In genomic region chrX:19678941-19679340, GRCh38 we compare ENCODE assay signal across 10 cellular contexts.
A peak's percentile ranks its signal among the peaks of the same experiment; 100 is the strongest.
DNase-seq lines count a peak whose midpoint lies in the region; ATAC-seq, FAIRE-seq and TF ChIP-seq lines count a peak whose summit lies in the region.
"Had no signal": no experiment of that assay in that cellular context is flagged by ENCODE, and none has a peak within 500 bp of the region (broad histone marks: within the 10 kb centered on the region; RNA-seq: fewer than 3 reads in every experiment).

No MANE protein-coding gene starts in this region.

- no peaks in the 10 kb centered on the region for H3K9me3 ChIP-seq in mucosa of rectum (ENCODE audit: control insufficient read depth in 2 of 2, low read length in 2 of 2)

- peak; percentile 81 for FAIRE-seq in GM12891 (lab: Jason Lieb, UNC)

- H3K4me1 ChIP-seq in mucosa of rectum (ENCODE audit: control insufficient read depth in 2 of 2, insufficient read depth in 2 of 2, low read length in 2 of 2) = peaks cover 9 to 17% of the 10 kb centered on the region in 2 donors

- peak overlapping the region; percentile 14 to 38 for H3K27ac ChIP-seq in mucosa of rectum (ENCODE audit: low read depth in 2 of 2, low read length in 2 of 2)
- H3K27ac ChIP-seq: GM23248, skin epidermis had no signal

- DNase-seq in GM12891 (ENCODE audit: insufficient read length, low spot score) = no peak
- DNase-seq in activated CD4-positive, alpha-beta memory T cell treated with anti-CD3 and anti-CD28 coated beads, Interleukin-2, amount 10 ng/mL, durations not matched to agents 7 days and 5 days = peak; percentile 43
- DNase-seq in HuH-7.5 (ENCODE audit: low spot score) = no peak
- no peak for DNase-seq in stimulated activated CD8-positive, alpha-beta memory T cell treated with anti-CD3 and anti-CD28 coated beads, Interleukin-4, amount 100 ng/mL, for 48 hours
- DNase-seq: DMS153, GM23248 had no signal

- ATAC-seq in HG02642 (IDR thresholded peaks at IDR 0.05; ENCODE audit: poor library complexity, unreplicated experiment) (peak; percentile 39), HG02981 (IDR thresholded peaks at IDR 0.05; ENCODE audit: unreplicated experiment) (no peak)

- H3K36me3 Mint-ChIP-seq in activated CD4-positive, alpha-beta memory T cell treated with anti-CD3 and anti-CD28 coated beads, Interleukin-2, amount 10 ng/mL, durations not matched to agents 7 days and 5 days (ENCODE audit: low read depth) = peaks cover 54% of the 10 kb centered on the region

- no peaks in the 10 kb centered on the region for H3K27me3 Mint-ChIP-seq in activated CD4-positive, alpha-beta memory T cell treated with anti-CD3 and anti-CD28 coated beads, Interleukin-2, amount 10 ng/mL, durations not matched to agents 7 days and 5 days

- CTCF ChIA-PET in activated CD4-positive, alpha-beta memory T cell treated with anti-CD3 and anti-CD28 coated beads, Interleukin-2, amount 10 ng/mL, durations not matched to agents 7 days and 5 days (lab: Charles Lee) = no interaction called here

- no peak for TF ChIP-seq POLR2A in GM12891 (IDR thresholded peaks at IDR 0.05; ENCODE audit: low read depth, low read length)

- peak overlapping the region; percentile 85 for H3K27ac Mint-ChIP-seq in activated CD4-positive, alpha-beta memory T cell treated with anti-CD3 and anti-CD28 coated beads, Interleukin-2, amount 10 ng/mL, durations not matched to agents 7 days and 5 days

- no peaks in the 10 kb centered on the region for H3K36me3 ChIP-seq in mucosa of rectum (ENCODE audit: control insufficient read depth in 2 of 2, insufficient read depth in 2 of 2, low read length in 2 of 2)

- peak overlapping the region; percentile 28 for H3K4me3 Mint-ChIP-seq in activated CD4-positive, alpha-beta memory T cell treated with anti-CD3 and anti-CD28 coated beads, Interleukin-2, amount 10 ng/mL, durations not matched to agents 7 days and 5 days

- no peaks in the 10 kb centered on the region for H3K9me3 Mint-ChIP-seq in activated CD4-positive, alpha-beta memory T cell treated with anti-CD3 and anti-CD28 coated beads, Interleukin-2, amount 10 ng/mL, durations not matched to agents 7 days and 5 days

- no peak overlapping the region for H3K4me3 ChIP-seq in mucosa of rectum (ENCODE audit: low read length in 2 of 2)
- H3K4me3 ChIP-seq: GM23248, skin epidermis had no signal

- peaks cover 0 to 4% of the 10 kb centered on the region in 2 donors for H3K27me3 ChIP-seq in mucosa of rectum (ENCODE audit: control insufficient read depth in 2 of 2, insufficient read depth in 2 of 2, low read length in 2 of 2)

- no peak overlapping the region for H3K9ac ChIP-seq in mucosa of rectum (ENCODE audit: low read depth in 1 of 2, low read length in 2 of 2)
- H3K9ac ChIP-seq: GM23248 had no signal

- POLR2A ChIA-PET in activated CD4-positive, alpha-beta memory T cell treated with anti-CD3 and anti-CD28 coated beads, Interleukin-2, amount 10 ng/mL, durations not matched to agents 7 days and 5 days (lab: Charles Lee) = interaction anchor here (1.3 to 1.5 kb wide), 2 partner anchors 23 to 68 kb away, joined by 3 to 5 read pairs; no protein-coding TSS in a partner anchor

- peaks cover 78% of the 10 kb centered on the region for H3K4me1 Mint-ChIP-seq in activated CD4-positive, alpha-beta memory T cell treated with anti-CD3 and anti-CD28 coated beads, Interleukin-2, amount 10 ng/mL, durations not matched to agents 7 days and 5 days

TF ChIP-seq in GM12891, 5 proteins besides CTCF, POLR2A, EP300 and RAD21:
- no peak for TF ChIP-seq TAF1 (IDR thresholded peaks at IDR 0.05; ENCODE audit: low read depth, low read length)
- no peak for TF ChIP-seq POU2F2 (IDR thresholded peaks at IDR 0.05; ENCODE audit: low read depth, low read length)
- no peak for TF ChIP-seq SPI1 (IDR thresholded peaks at IDR 0.05; ENCODE audit: low read depth, low read length)
- TF ChIP-seq PAX5 (IDR thresholded peaks at IDR 0.05; ENCODE audit: insufficient read depth, low read length, severe bottlenecking) = no peak
- no peak for TF ChIP-seq POLR2AphosphoS5 (IDR thresholded peaks at IDR 0.05; ENCODE audit: low read depth, low read length)
TF ChIP-seq in GM12891: peak in this region for 0.
